Comparison of ENCODE assay signal across 8 cellular contexts in the genomic region with DNA sequence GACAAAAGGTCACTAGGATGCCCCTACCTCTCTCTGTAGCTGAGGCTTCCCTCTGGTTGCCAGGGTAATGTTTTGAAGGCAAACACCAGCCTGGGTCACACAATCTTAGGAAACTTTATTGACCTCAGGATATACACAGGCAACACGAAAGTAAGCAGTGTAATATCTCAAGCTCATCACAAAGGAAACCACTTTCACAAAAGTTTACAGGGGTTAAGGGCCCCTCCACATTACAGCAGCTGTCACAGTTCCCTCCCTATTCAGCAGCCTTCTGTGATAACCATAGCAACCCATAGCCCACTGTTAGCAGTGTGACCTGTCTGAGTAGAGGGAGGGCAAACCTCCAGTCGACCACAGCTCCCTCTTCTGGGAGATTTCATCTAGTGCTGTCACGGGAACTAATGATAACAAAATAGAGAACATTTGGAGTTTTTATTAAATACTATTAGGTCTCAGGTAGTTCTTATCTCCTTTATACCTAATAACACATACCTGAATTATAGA.
A peak's percentile ranks its signal among the peaks of the same experiment; 100 is the strongest.
DNase-seq lines count a peak whose midpoint lies in the region; ATAC-seq and TF ChIP-seq lines count a peak whose summit lies in the region.

No MANE protein-coding gene starts in this region.

- POLR2A ChIA-PET in activated naive CD8-positive, alpha-beta T cell treated with anti-CD3 and anti-CD28 coated beads, Interleukin-2, amount 10 ng/mL, durations not matched to agents 7 days and 5 days (lab: Charles Lee): no interaction called here
- POLR2A ChIA-PET in naive thymus-derived CD4-positive, alpha-beta T cell (lab: Charles Lee): interaction anchor here (0.6 kb wide), 1 partner anchor 80 kb away, joined by 4 read pairs; no protein-coding TSS in a partner anchor

- H3K27me3 ChIP-seq in naive thymus-derived CD4-positive, alpha-beta T cell (ENCODE audit: control insufficient read depth in 2 of 2, insufficient read depth in 2 of 2, low read length in 2 of 2): no peaks in the 10 kb centered on the region
- H3K27me3 ChIP-seq in ovary: no peaks in the 10 kb centered on the region

- peak; percentile 88 for ATAC-seq in GM21367 (IDR thresholded peaks at IDR 0.05; ENCODE audit: unreplicated experiment)
- peak; percentile 45 for ATAC-seq in HG03575 (IDR thresholded peaks at IDR 0.05; ENCODE audit: extremely low read depth, insufficient number of reproducible peaks, low FRiP score, unreplicated experiment)
- peak; percentile 75 for ATAC-seq in activated naive CD8-positive, alpha-beta T cell treated with anti-CD3 and anti-CD28 coated beads, Interleukin-2, amount 10 ng/mL, durations not matched to agents 7 days and 5 days (ENCODE audit: low read depth)
- ATAC-seq in naive thymus-derived CD4-positive, alpha-beta T cell: peak; percentile 95

- H3K27ac Mint-ChIP-seq in activated naive CD8-positive, alpha-beta T cell treated with anti-CD3 and anti-CD28 coated beads, Interleukin-2, amount 10 ng/mL, durations not matched to agents 7 days and 5 days: no peak overlapping the region
- peak overlapping the region in 2 of 9 donors; percentile 23 to 31 for H3K27ac Mint-ChIP-seq in naive thymus-derived CD4-positive, alpha-beta T cell

- no peaks in the 10 kb centered on the region for H3K9me3 ChIP-seq in naive thymus-derived CD4-positive, alpha-beta T cell (ENCODE audit: control insufficient read depth in 2 of 3, low read length in 3 of 3)
- H3K9me3 ChIP-seq in ovary: no peaks in the 10 kb centered on the region

- no peak overlapping the region for H3K4me3 ChIP-seq in naive thymus-derived CD4-positive, alpha-beta T cell (ENCODE audit: low read length)
- H3K4me3 ChIP-seq in ovary: no peak overlapping the region

- intact Hi-C loops in naive thymus-derived CD4-positive, alpha-beta T cell (cut with micrococcal nuclease): no loop called here
- intact Hi-C loops in ovary (cut with DNase I): no loop called here

- no peaks in the 10 kb centered on the region for H3K27me3 Mint-ChIP-seq in activated naive CD8-positive, alpha-beta T cell treated with anti-CD3 and anti-CD28 coated beads, Interleukin-2, amount 10 ng/mL, durations not matched to agents 7 days and 5 days
- H3K27me3 Mint-ChIP-seq in naive thymus-derived CD4-positive, alpha-beta T cell: no peaks in the 10 kb centered on the region

- H3K36me3 Mint-ChIP-seq in activated naive CD8-positive, alpha-beta T cell treated with anti-CD3 and anti-CD28 coated beads, Interleukin-2, amount 10 ng/mL, durations not matched to agents 7 days and 5 days: peaks cover 2% of the 10 kb centered on the region
- peaks cover 0 to 6% (median 0%) of the 10 kb centered on the region in 5 donors for H3K36me3 Mint-ChIP-seq in naive thymus-derived CD4-positive, alpha-beta T cell

- no peak for TF ChIP-seq CTCF in ovary (IDR thresholded peaks at IDR 0.05)

- DNase-seq in GDM1 (lab: John Stamatoyannopoulos, UW) (peak; percentile 53), NCI-H2029 (lab: John Stamatoyannopoulos, UW) (no peak), ovary (no peak), cortex of kidney (lab: John Stamatoyannopoulos, UW) (no peak)
- no peak for DNase-seq in activated naive CD8-positive, alpha-beta T cell treated with anti-CD3 and anti-CD28 coated beads, Interleukin-2, amount 10 ng/mL, durations not matched to agents 7 days and 5 days
- no peak for DNase-seq in naive thymus-derived CD4-positive, alpha-beta T cell

- H3K4me1 ChIP-seq in naive thymus-derived CD4-positive, alpha-beta T cell (ENCODE audit: control insufficient read depth in 2 of 2, insufficient read depth in 2 of 2, low read length in 2 of 2): peaks cover 0 to 9% of the 10 kb centered on the region in 2 donors
- no peaks in the 10 kb centered on the region for H3K4me1 ChIP-seq in ovary (ENCODE audit: insufficient read depth)

- peaks cover 6% of the 10 kb centered on the region for H3K9me3 Mint-ChIP-seq in activated naive CD8-positive, alpha-beta T cell treated with anti-CD3 and anti-CD28 coated beads, Interleukin-2, amount 10 ng/mL, durations not matched to agents 7 days and 5 days
- peaks cover 0 to 8% (median 0%) of the 10 kb centered on the region in 11 donors for H3K9me3 Mint-ChIP-seq in naive thymus-derived CD4-positive, alpha-beta T cell

- H3K36me3 ChIP-seq in naive thymus-derived CD4-positive, alpha-beta T cell (ENCODE audit: control insufficient read depth in 2 of 3, insufficient read depth in 3 of 3, low read length in 3 of 3): no peaks in the 10 kb centered on the region
- no peaks in the 10 kb centered on the region for H3K36me3 ChIP-seq in ovary

- 41 to 52% (median 46%) methylated on average over 3 of the region's 3 CpGs for WGBS in ovary, 3 donors

- TF ChIP-seq EP300 in ovary (IDR thresholded peaks at IDR 0.05): no peak

- no peak overlapping the region for H3K27ac ChIP-seq in naive thymus-derived CD4-positive, alpha-beta T cell (ENCODE audit: low read depth, low read length)
- H3K27ac ChIP-seq in ovary: no peak overlapping the region

- no peak for TF ChIP-seq POLR2A in ovary (IDR thresholded peaks at IDR 0.05)

- peaks cover 4% of the 10 kb centered on the region for H3K4me1 Mint-ChIP-seq in activated naive CD8-positive, alpha-beta T cell treated with anti-CD3 and anti-CD28 coated beads, Interleukin-2, amount 10 ng/mL, durations not matched to agents 7 days and 5 days
- peaks cover 0 to 18% (median 0%) of the 10 kb centered on the region in 7 donors for H3K4me1 Mint-ChIP-seq in naive thymus-derived CD4-positive, alpha-beta T cell

- no peak overlapping the region for H3K4me3 Mint-ChIP-seq in activated naive CD8-positive, alpha-beta T cell treated with anti-CD3 and anti-CD28 coated beads, Interleukin-2, amount 10 ng/mL, durations not matched to agents 7 days and 5 days
- no peak overlapping the region for H3K4me3 Mint-ChIP-seq in naive thymus-derived CD4-positive, alpha-beta T cell

- CTCF ChIA-PET in naive thymus-derived CD4-positive, alpha-beta T cell (lab: Charles Lee): interaction anchor here (0.5 to 1.3 kb wide), 2 partner anchors 324 to 331 kb away, joined by 3 read pairs; no protein-coding TSS in a partner anchor

Comparison
In these comparisons a context has a peak if more than half of its experiments do, and no peak if none do; other contexts are left out.
1. ATAC-seq: peak in every context shown above with its lines; median percentile 95 in naive thymus-derived CD4-positive, alpha-beta T cell; 88 in GM21367; 75 in activated naive CD8-positive, alpha-beta T cell treated with anti-CD3 and anti-CD28 coated beads, Interleukin-2, amount 10 ng/mL, durations not matched to agents 7 days and 5 days; 45 in HG03575.